ENCODE assay signal across 14 cellular contexts in genomic region chr2:36360063-36360462, GRCh38. TPM values are rescaled to one million over a fixed set of nuclear protein-coding genes. Genes with fewer than 3 reads are reported as not detected.
DNase-seq lines count a peak whose midpoint lies in the region; ATAC-seq and TF ChIP-seq lines count a peak whose summit lies in the region.
"Had no signal": no experiment of that assay in that cellular context is flagged by ENCODE, and none has a peak within 500 bp of the region (broad histone marks: within the 10 kb centered on the region; RNA-seq: fewer than 3 reads in every experiment).

No MANE protein-coding gene starts in this region.

- H2AK5ac ChIP-seq in H9 (ENCODE audit: insufficient read length, low read length), result no peak overlapping the region

- no peak overlapping the region for H2BK120ac ChIP-seq in H9 (ENCODE audit: low read depth, low read length, poor library complexity, severe bottlenecking)

- H3K4me2 ChIP-seq in fibroblast of lung (ENCODE audit: extremely low read depth, insufficient read depth, low read length) (peak overlapping the region; percentile 80), H9 (ENCODE audit: insufficient read depth, insufficient read length, low read length) (no peak overlapping the region)

- H3K27me3 ChIP-seq in fibroblast of lung (ENCODE audit: control insufficient read depth, insufficient read depth, low read length), result no peaks in the 10 kb centered on the region
- H3K27me3 ChIP-seq in gastrocnemius medialis, result no peaks in the 10 kb centered on the region
- H3K27me3 ChIP-seq in H9 (ENCODE audit: insufficient read depth, low read length), result no peaks in the 10 kb centered on the region

- H3K27ac Mint-ChIP-seq in Calu3 (ENCODE audit: unreplicated experiment), result peak overlapping the region; percentile 75
- H3K27ac Mint-ChIP-seq in WTC11, result peak overlapping the region; percentile 2; the same call in 1 of the 2 replicates
- H3K27ac Mint-ChIP-seq in H9, result peak overlapping the region in 1 of 3 experiments; percentile 25; a peak in 1 of 7 replicates

- no peaks in the 10 kb centered on the region for H3K27me3 Mint-ChIP-seq in Calu3 (ENCODE audit: unreplicated experiment)
- peaks cover 5% of the 10 kb centered on the region; the same call in 1 of the 2 replicates for H3K27me3 Mint-ChIP-seq in WTC11 (ENCODE audit: low read depth)
- H3K27me3 Mint-ChIP-seq in H9 (ENCODE audit: low read depth), result peaks cover 1% of the 10 kb centered on the region; the same call in 1 of the 2 replicates

- no peak overlapping the region for H2BK12ac ChIP-seq in H9 (ENCODE audit: insufficient read length, low read depth, low read length)

- CTCF ChIA-PET in Calu3 (lab: Charles Lee) (interaction anchor here (1.1 to 1.5 kb wide), 2 partner anchors 16 to 100 kb away, joined by 4 to 5 read pairs; no protein-coding TSS in a partner anchor), WTC11 (lab: Charles Lee) (interaction anchor here (0.6 to 7.1 kb wide), 2 partner anchors 100 to 1292 kb away, joined by 7 to 62 read pairs; no protein-coding TSS in a partner anchor)

- H3K36me3 ChIP-seq in fibroblast of lung (ENCODE audit: control insufficient read depth, insufficient read depth, low read length), result peaks cover 1% of the 10 kb centered on the region
- no peaks in the 10 kb centered on the region for H3K36me3 ChIP-seq in gastrocnemius medialis

- no peak overlapping the region for H3K18ac ChIP-seq in H9 (ENCODE audit: insufficient read length, low read depth, low read length)

- in situ Hi-C loops in gastrocnemius medialis (cut with MboI; ENCODE audit: low sequenced_read_pairs in 4 of 4), result no loop called here

- H3K36me3 Mint-ChIP-seq in Calu3 (ENCODE audit: insufficient read depth, unreplicated experiment), result peaks cover 45% of the 10 kb centered on the region
- H3K36me3 Mint-ChIP-seq in WTC11, result no peaks in the 10 kb centered on the region
- no peaks in the 10 kb centered on the region; a peak in 1 of 7 replicates for H3K36me3 Mint-ChIP-seq in H9 (ENCODE audit: insufficient read depth in 1 of 3, low read depth in 3 of 3)
- H3K36me3 Mint-ChIP-seq: immature natural killer cell had no signal

- H4K8ac ChIP-seq in H9 (replicated peaks; ENCODE audit: insufficient read length, low read depth, low read length), result no peak overlapping the region

- H4K20me1 ChIP-seq in fibroblast of lung (ENCODE audit: control insufficient read depth, extremely low read depth, insufficient read depth, low read length) (peaks cover 8% of the 10 kb centered on the region), H9 (ENCODE audit: control insufficient read depth, insufficient read depth, insufficient read length) (no peaks in the 10 kb centered on the region)

- H3K4me3 ChIP-seq in fibroblast of lung (replicated peaks in 1 of 4; ENCODE audit: control extremely low read depth in 1 of 4, insufficient read depth in 1 of 4, low read depth in 3 of 4, low read length in 4 of 4) (peak overlapping the region in 3 of 4 experiments; percentile 79 to 84 (median 82)), gastrocnemius medialis (peak overlapping the region in 2 of 4 donors; percentile 82 to 90)
- H3K4me3 ChIP-seq: GM12878 had no signal

- H3K23ac ChIP-seq in H9 (ENCODE audit: insufficient read length, low read depth, low read length), result no peak overlapping the region

- intact Hi-C loops in Calu3 (cut with micrococcal nuclease; ENCODE audit: unreplicated experiment), result no loop called here
- intact Hi-C loops in gastrocnemius medialis (cut with DNase I; ENCODE audit: low total_unique reads), result no loop called here

- DNase-seq in Calu3, result no peak
- DNase-seq in WTC11 (ENCODE audit: low spot score), result no peak
- no peak for DNase-seq in fibroblast of lung (ENCODE audit: low read depth in 2 of 2)
- no peak for DNase-seq in gastrocnemius medialis
- no peak for DNase-seq in SHP77 treated with DMSO at 0.1 percent for 48 hours (lab: John Stamatoyannopoulos, UW)
- no peak for DNase-seq in H9
- DNase-seq: activated CD4-positive, alpha-beta T cell treated with anti-CD3 and anti-CD28 coated beads, Interleukin-2, amount 50 U/mL, for 1 hour; amniotic stem cell; C1 segment of cervical spinal cord; immature natural killer cell had no signal

- H3K4me1 ChIP-seq in fibroblast of lung (ENCODE audit: control insufficient read depth, extremely low read depth, insufficient read depth, low read length) (peaks cover 18% of the 10 kb centered on the region), gastrocnemius medialis (peaks cover 66% of the 10 kb centered on the region in 2 donors), H9 (ENCODE audit: insufficient read depth, low read length) (peaks cover 11% of the 10 kb centered on the region)

- no peak overlapping the region for H2BK20ac ChIP-seq in H9 (ENCODE audit: low read depth, low read length, poor library complexity, severe bottlenecking)

- no peak overlapping the region for H3K4ac ChIP-seq in H9 (ENCODE audit: low read depth, low read length)

- H3K56ac ChIP-seq in H9 (ENCODE audit: insufficient read length, low read depth, low read length), result no peak overlapping the region

- H3K27ac ChIP-seq in fibroblast of lung (ENCODE audit: insufficient read depth, low read length) (peak overlapping the region; percentile 40), gastrocnemius medialis (peak overlapping the region; percentile 81 to 97 (median 84)), H9 (ENCODE audit: insufficient read length, low read depth, low read length) (no peak overlapping the region)
- H3K27ac ChIP-seq: parathyroid adenoma had no signal

- H3K23me2 ChIP-seq in H9 (ENCODE audit: insufficient read length, low read depth, low read length, poor library complexity, severe bottlenecking), result peaks cover 14% of the 10 kb centered on the region

- H4K91ac ChIP-seq in H9 (ENCODE audit: insufficient read length, low read depth, low read length), result no peak overlapping the region

- no peaks in the 10 kb centered on the region for H3K9me3 ChIP-seq in fibroblast of lung (ENCODE audit: control insufficient read depth, insufficient read depth, low read depth, low read length)
- no peaks in the 10 kb centered on the region for H3K9me3 ChIP-seq in gastrocnemius medialis
- no peaks in the 10 kb centered on the region for H3K9me3 ChIP-seq in H9 (ENCODE audit: control insufficient read depth, low read depth, low read length)

- H3K4me1 Mint-ChIP-seq in Calu3 (ENCODE audit: low read depth, unreplicated experiment) (peaks cover 36% of the 10 kb centered on the region), WTC11 (peaks cover 74% of the 10 kb centered on the region), H9 (peaks cover 66 to 75% of the 10 kb centered on the region in 2 experiments)

- no peak overlapping the region for H4K5ac ChIP-seq in H9 (ENCODE audit: insufficient read length, low read depth, low read length)

- TF ChIP-seq CTCF in Calu3 (IDR thresholded peaks at IDR 0.05; ENCODE audit: unreplicated experiment) (no peak), WTC11 (IDR thresholded peaks at IDR 0.05) (no peak), fibroblast of lung (conservative IDR thresholded peaks at IDR 0.05 in 1 of 2, IDR thresholded peaks at IDR 0.05 in 1 of 2; ENCODE audit: low read depth in 1 of 2, low read length in 2 of 2) (no peak), gastrocnemius medialis (IDR thresholded peaks at IDR 0.05 in 4 of 5, conservative IDR thresholded peaks at IDR 0.05 in 1 of 5) (no peak), H9 (conservative IDR thresholded peaks at IDR 0.05) (no peak)

- no peak overlapping the region for H3K14ac ChIP-seq in H9 (ENCODE audit: insufficient read depth, low read length)

- H3K9ac ChIP-seq in fibroblast of lung (ENCODE audit: insufficient read depth, low read length) (peak overlapping the region; percentile 26), H9 (ENCODE audit: extremely low read depth, insufficient read length, low read length) (no peak overlapping the region)
- H3K9ac ChIP-seq: parathyroid adenoma had no signal

- ATAC-seq in WTC11 (no peak), gastrocnemius medialis (no peak), GM21576 (IDR thresholded peaks at IDR 0.05; ENCODE audit: unreplicated experiment) (no peak), HG02870 (IDR thresholded peaks at IDR 0.05; ENCODE audit: unreplicated experiment) (no peak)
- ATAC-seq: GM12878 had no signal

- H3K9me3 Mint-ChIP-seq in Calu3 (ENCODE audit: low read depth, unreplicated experiment), result no peaks in the 10 kb centered on the region
- no peaks in the 10 kb centered on the region for H3K9me3 Mint-ChIP-seq in WTC11
- peaks cover 0 to 2% of the 10 kb centered on the region in 2 experiments; a peak in 1 of 5 replicates for H3K9me3 Mint-ChIP-seq in H9
- H3K9me3 Mint-ChIP-seq: immature natural killer cell had no signal

- WGBS in H9 (ENCODE audit: extremely low coverage, insufficient read length, low lambda C conversion rate), result no CpG with 5 or more reads among the region's 4 CpGs

- no peaks in the 10 kb centered on the region for H3K79me1 ChIP-seq in H9 (ENCODE audit: insufficient read depth, low read depth, low read length, poor library complexity, severe bottlenecking)

- no peak overlapping the region for H2BK5ac ChIP-seq in H9 (ENCODE audit: insufficient read length, low read length)

- peaks cover 96% of the 10 kb centered on the region for H3K79me2 ChIP-seq in fibroblast of lung (ENCODE audit: control insufficient read depth, insufficient read depth, low read length)
- H3K79me2 ChIP-seq in H9 (ENCODE audit: insufficient read depth, low read length), result peaks cover 55% of the 10 kb centered on the region; the same call in 1 of the 2 replicates

- H3T11ph ChIP-seq in H9 (ENCODE audit: low read length), result no peak overlapping the region

- TF ChIP-seq POLR2A in gastrocnemius medialis (IDR thresholded peaks at IDR 0.05), result no peak

- no peak overlapping the region for H2BK15ac ChIP-seq in H9 (ENCODE audit: low read depth, low read length)

- no TSS peak for BruUV-seq in Calu3 (replicated peaks; lab: Mats Ljungman, UMichigan)

- POLR2A ChIA-PET in WTC11 (lab: Charles Lee), result no interaction called here

- H2AFZ ChIP-seq in fibroblast of lung (ENCODE audit: low read length) (no peak overlapping the region), H9 (ENCODE audit: low read length) (no peak overlapping the region)
- H2AFZ ChIP-seq: parathyroid adenoma had no signal

- no peak overlapping the region for H3K4me3 Mint-ChIP-seq in Calu3 (ENCODE audit: low read depth, unreplicated experiment)
- H3K4me3 Mint-ChIP-seq in WTC11, result no peak overlapping the region
- H3K4me3 Mint-ChIP-seq in H9, result peak overlapping the region in 1 of 2 experiments; percentile 5; a peak in 1 of 5 replicates
- H3K4me3 Mint-ChIP-seq: immature natural killer cell had no signal

TF ChIP-seq in WTC11, 78 proteins besides CTCF, POLR2A, EP300 and RAD21 (continues in another document):
- TF ChIP-seq GTF2I (CRISPR knock-in tag; conservative IDR thresholded peaks at IDR 0.05) (no peak), TCF7 (CRISPR knock-in tag; IDR thresholded peaks at IDR 0.05; ENCODE audit: low read depth) (no peak), RELA (CRISPR knock-in tag; IDR thresholded peaks at IDR 0.05; ENCODE audit: borderline replicate concordance) (no peak)

RNA-seq across cellular contexts. Expression of gene CRIM1, which starts 4.5 kb away (rescaled TPM):
- 48.0 and 57.6 TPM in 2 replicates for total RNA-seq in Calu3 (2022)
- 24.1 to 25.1 TPM (median 24.3 TPM) in 3 replicates for total RNA-seq in WTC11 (2021)
- 135 and 364 TPM in 2 replicates for total RNA-seq in fibroblast of lung
- 231 and 661 TPM in 2 replicates for polyA plus RNA-seq in fibroblast of lung
- polyA plus RNA-seq in fibroblast of lung (2012), result 157 and 490 TPM in 2 replicates
- 1,375 and 3,102 TPM in 2 replicates for polyA minus RNA-seq in fibroblast of lung (ENCODE audit: low replicate concordance)
- total RNA-seq in gastrocnemius medialis, result 100 to 1,000 TPM in 2 of 4 donors, 10 to 100 TPM in 2; 93.2 to 194 (median 119) TPM
- 27.0 and 27.6 TPM in 2 replicates for total RNA-seq in H9 (2021)
